ENCODE assay signal across 20 cellular contexts in genomic region chr10:43823237-43823605, GRCh38.
A peak's percentile ranks its signal among the peaks of the same experiment; 100 is the strongest.
DNase-seq lines count a peak whose midpoint lies in the region; ATAC-seq and TF ChIP-seq lines count a peak whose summit lies in the region.
"Had no signal": no experiment of that assay in that cellular context is flagged by ENCODE, and none has a peak within 500 bp of the region (broad histone marks: within the 10 kb centered on the region; RNA-seq: fewer than 3 reads in every experiment).

No MANE protein-coding gene starts in this region.

- ATAC-seq in stimulated activated naive CD8-positive, alpha-beta T cell treated with anti-CD3 and anti-CD28 coated beads, Interleukin-15, amount 100 ng/mL, for 72 hours, result no peak
- ATAC-seq: left colon, psoas muscle had no signal

- no peak overlapping the region for H3K4me3 ChIP-seq in coronary artery
- H3K4me3 ChIP-seq in sigmoid colon, result no peak overlapping the region
- H3K4me3 ChIP-seq in SJCRH30, result no peak overlapping the region
- H3K4me3 ChIP-seq: dorsolateral prefrontal cortex, psoas muscle, smooth muscle cell had no signal

- no peaks in the 10 kb centered on the region for H3K36me3 Mint-ChIP-seq in stimulated activated naive CD8-positive, alpha-beta T cell treated with anti-CD3 and anti-CD28 coated beads, Interleukin-15, Interleukin-2, amounts not matched to agents 100 ng/mL and 50 ng/mL, for 24 hours (ENCODE audit: low read depth)

- no peak overlapping the region for H3K4me3 Mint-ChIP-seq in stimulated activated naive CD8-positive, alpha-beta T cell treated with anti-CD3 and anti-CD28 coated beads, Interleukin-15, Interleukin-2, amounts not matched to agents 100 ng/mL and 50 ng/mL, for 24 hours
- H3K4me3 Mint-ChIP-seq in stimulated activated naive CD8-positive, alpha-beta T cell treated with anti-CD3 and anti-CD28 coated beads, Interleukin-15, amount 100 ng/mL, for 72 hours, result no peak overlapping the region
- H3K4me3 Mint-ChIP-seq: activated naive CD8-positive, alpha-beta T cell treated with anti-CD3 and anti-CD28 coated beads, Interleukin-2, amount 50 U/mL, for 24 hours; activated T-helper 1 cell treated with anti-CD3 and anti-CD28 coated beads, Interleukin-12 subunit alpha, Interleukin-12 subunit beta, Interleukin-2, Interleukin-4 antibody, amounts not matched to agents 30 ng/mL and 10 ng/mL and 1 ng/mL, durations not matched to agents 14 hours and 24 hours and 36 hours; H9 had no signal

- H3K4me1 Mint-ChIP-seq in stimulated activated naive CD8-positive, alpha-beta T cell treated with anti-CD3 and anti-CD28 coated beads, Interleukin-15, Interleukin-2, amounts not matched to agents 100 ng/mL and 50 ng/mL, for 24 hours (ENCODE audit: low read depth), result peaks cover 23% of the 10 kb centered on the region
- H3K4me1 Mint-ChIP-seq in stimulated activated naive CD8-positive, alpha-beta T cell treated with anti-CD3 and anti-CD28 coated beads, Interleukin-15, amount 100 ng/mL, for 72 hours, result peaks cover 25% of the 10 kb centered on the region

- H3K9me3 ChIP-seq in sigmoid colon, result peaks cover 0 to 3% (median 0%) of the 10 kb centered on the region in 4 donors
- H3K9me3 ChIP-seq in SJCRH30 (replicated peaks), result no peaks in the 10 kb centered on the region
- H3K9me3 ChIP-seq: psoas muscle had no signal

- H3K9me3 Mint-ChIP-seq in stimulated activated naive CD8-positive, alpha-beta T cell treated with anti-CD3 and anti-CD28 coated beads, Interleukin-15, Interleukin-2, amounts not matched to agents 100 ng/mL and 50 ng/mL, for 24 hours, result peaks cover 5% of the 10 kb centered on the region
- H3K9me3 Mint-ChIP-seq in stimulated activated naive CD8-positive, alpha-beta T cell treated with anti-CD3 and anti-CD28 coated beads, Interleukin-15, amount 100 ng/mL, for 72 hours, result peaks cover 0 to 5% of the 10 kb centered on the region in 2 donors
- H3K9me3 Mint-ChIP-seq: activated T-helper 1 cell treated with anti-CD3 and anti-CD28 coated beads, Interleukin-12 subunit alpha, Interleukin-12 subunit beta, Interleukin-2, Interleukin-4 antibody, amounts not matched to agents 30 ng/mL and 10 ng/mL and 1 ng/mL, durations not matched to agents 14 hours and 24 hours and 36 hours had no signal

- TF ChIP-seq CTCF in coronary artery (IDR thresholded peaks at IDR 0.05), result no peak
- TF ChIP-seq CTCF in sigmoid colon (IDR thresholded peaks at IDR 0.05), result no peak

- H3K4me1 ChIP-seq in sigmoid colon (peaks cover 0 to 46% (median 24%) of the 10 kb centered on the region in 4 donors), SJCRH30 (no peaks in the 10 kb centered on the region)
- H3K4me1 ChIP-seq: psoas muscle had no signal

- no peaks in the 10 kb centered on the region for H3K36me3 ChIP-seq in sigmoid colon
- H3K36me3 ChIP-seq in SJCRH30, result no peaks in the 10 kb centered on the region

- TF ChIP-seq POLR2A in sigmoid colon (IDR thresholded peaks at IDR 0.05), result no peak

- no peaks in the 10 kb centered on the region for H3K27me3 ChIP-seq in sigmoid colon
- H3K27me3 ChIP-seq in SJCRH30, result no peaks in the 10 kb centered on the region

- intact Hi-C loops in sigmoid colon (cut with DNase I), result loop anchor here (5.0 kb wide), 1 partner anchor 89 kb away; no protein-coding TSS in a partner anchor

- no peak for TF ChIP-seq EP300 in sigmoid colon (IDR thresholded peaks at IDR 0.05)

- peak overlapping the region; percentile 86 to 87 for H3K27ac ChIP-seq in coronary artery
- H3K27ac ChIP-seq in sigmoid colon, result peak overlapping the region; percentile 24 to 77 (median 52)
- no peak overlapping the region for H3K27ac ChIP-seq in SJCRH30
- H3K27ac ChIP-seq: epithelial cell of prostate had no signal

- H3K27ac Mint-ChIP-seq in stimulated activated naive CD8-positive, alpha-beta T cell treated with anti-CD3 and anti-CD28 coated beads, Interleukin-15, Interleukin-2, amounts not matched to agents 100 ng/mL and 50 ng/mL, for 24 hours, result peak overlapping the region; percentile 22
- no peak overlapping the region for H3K27ac Mint-ChIP-seq in stimulated activated naive CD8-positive, alpha-beta T cell treated with anti-CD3 and anti-CD28 coated beads, Interleukin-15, amount 100 ng/mL, for 72 hours
- H3K27ac Mint-ChIP-seq: activated naive CD8-positive, alpha-beta T cell treated with anti-CD3 and anti-CD28 coated beads, Interleukin-2, amount 50 U/mL, for 24 hours; activated T-helper 1 cell treated with anti-CD3 and anti-CD28 coated beads, Interleukin-12 subunit alpha, Interleukin-12 subunit beta, Interleukin-2, Interleukin-4 antibody, amounts not matched to agents 30 ng/mL and 10 ng/mL and 1 ng/mL, durations not matched to agents 14 hours and 24 hours and 36 hours; H9 had no signal

- DNase-seq in stimulated activated naive CD8-positive, alpha-beta T cell treated with anti-CD3 and anti-CD28 coated beads, Interleukin-15, amount 100 ng/mL, for 72 hours, result no peak
- DNase-seq in coronary artery (ENCODE audit: low spot score), result no peak
- no peak for DNase-seq in sigmoid colon
- DNase-seq in SJCRH30, result no peak
- no peak for DNase-seq in NCI-H1105 treated with DMSO at 0.1 percent for 48 hours (lab: John Stamatoyannopoulos, UW)
- no peak for DNase-seq in SW 1271 (lab: John Stamatoyannopoulos, UW)
- DNase-seq: activated CD4-positive, CD25-positive, alpha-beta regulatory T cell; activated naive CD8-positive, alpha-beta T cell treated with anti-CD3 and anti-CD28 coated beads, Interleukin-2, amount 50 U/mL, for 24 hours; DMS79 treated with DMSO at 0.1 percent for 48 hours; dorsolateral prefrontal cortex; H9; KBM-7; left colon; NCI-H69; psoas muscle; RPMI8226 had no signal

- no peaks in the 10 kb centered on the region for H3K27me3 Mint-ChIP-seq in stimulated activated naive CD8-positive, alpha-beta T cell treated with anti-CD3 and anti-CD28 coated beads, Interleukin-15, Interleukin-2, amounts not matched to agents 100 ng/mL and 50 ng/mL, for 24 hours
- no peaks in the 10 kb centered on the region for H3K27me3 Mint-ChIP-seq in stimulated activated naive CD8-positive, alpha-beta T cell treated with anti-CD3 and anti-CD28 coated beads, Interleukin-15, amount 100 ng/mL, for 72 hours
- H3K27me3 Mint-ChIP-seq: activated naive CD8-positive, alpha-beta T cell treated with anti-CD3 and anti-CD28 coated beads, Interleukin-2, amount 50 U/mL, for 24 hours had no signal
